In the genomic region with DNA sequence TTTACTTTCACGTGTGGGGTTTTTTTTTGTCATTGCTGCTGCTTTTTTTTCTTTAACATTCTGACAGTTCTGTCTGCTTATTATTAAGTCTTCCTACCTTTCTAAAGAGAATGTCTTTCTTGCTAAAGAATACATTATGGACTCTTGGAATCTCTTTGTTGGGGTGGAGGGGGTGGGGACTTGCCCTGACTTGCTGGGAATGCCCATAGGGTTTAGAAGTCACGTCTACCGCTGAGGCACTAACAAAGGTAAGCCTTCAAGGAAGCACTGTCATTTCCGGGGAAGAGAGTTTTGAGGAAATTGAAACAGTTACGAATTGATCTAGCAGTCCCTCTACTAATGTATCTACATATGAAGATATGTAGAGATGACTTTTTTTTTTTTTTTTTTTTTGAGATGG, we compare ENCODE assay signal across 8 cellular contexts. TPM values are rescaled to one million over a fixed set of nuclear protein-coding genes. Genes with fewer than 3 reads are reported as not detected.
DNase-seq lines count a peak whose midpoint lies in the region; ATAC-seq and TF ChIP-seq lines count a peak whose summit lies in the region.

No MANE protein-coding gene starts in this region.

- peaks cover 0 to 43% (median 31%) of the 10 kb centered on the region in 9 donors for H3K36me3 ChIP-seq in heart left ventricle

- no peak for TF ChIP-seq CTCF in heart left ventricle (IDR thresholded peaks at IDR 0.05)

- no peak for TF ChIP-seq POLR2A in heart left ventricle (IDR thresholded peaks at IDR 0.05)

- no peaks in the 10 kb centered on the region for H3K27me3 ChIP-seq in heart left ventricle

- peaks cover 14 to 76% (median 55%) of the 10 kb centered on the region in 12 donors for H3K4me1 ChIP-seq in heart left ventricle

- peak overlapping the region in 10 of 12 donors; percentile 32 to 69 (median 54) for H3K27ac ChIP-seq in heart left ventricle

- peak overlapping the region in 4 of 12 donors; percentile 4 to 35 (median 14) for H3K4me3 ChIP-seq in heart left ventricle

- no peaks in the 10 kb centered on the region for H3K9me3 ChIP-seq in heart left ventricle

- peak; percentile 64 to 74 for DNase-seq in activated CD4-positive, alpha-beta T cell treated with anti-CD3 and anti-CD28 coated beads, Interleukin-2, amount 50 U/mL, for 48 hours
- DNase-seq in heart left ventricle (no peak), HuH-7 (ENCODE audit: low spot score) (no peak), NCI-H1048 (lab: John Stamatoyannopoulos, UW) (no peak)
- DNase-seq in stimulated activated CD4-positive, alpha-beta T cell treated with anti-CD3 and anti-CD28 coated beads, Interleukin-4, amount 100 ng/mL, for 24 hours, result peak; percentile 78
- no peak for DNase-seq in stimulated activated naive CD4-positive, alpha-beta T cell (lab: John Stamatoyannopoulos, UW)

- WGBS in heart left ventricle, 4 donors, result 30 to 66% (median 41%) methylated on average over 5 of the region's 5 CpGs

- peak; percentile 19 for ATAC-seq in HG02610 (IDR thresholded peaks at IDR 0.05; ENCODE audit: unreplicated experiment)
- peak in 1 of 4 donors; percentile 22 for ATAC-seq in heart left ventricle
- ATAC-seq in GM21737 (IDR thresholded peaks at IDR 0.05; ENCODE audit: unreplicated experiment), result no peak

- intact Hi-C loops in heart left ventricle (cut with DNase I), result loop anchor here in 1 of 10 donors (10.0 kb wide), 1 partner anchor 96 kb away; no protein-coding TSS in a partner anchor

RNA-seq across cellular contexts. Expression of gene CD99, which starts 19.4 kb away (rescaled TPM):
- total RNA-seq in heart left ventricle, result 100 to 1,000 TPM; 216 to 475 (median 264) TPM
- 100 to 1,000 TPM; 302 to 477 TPM for polyA plus RNA-seq in heart left ventricle

RNA-seq across cellular contexts. Expression of gene XG, which starts 41.3 kb away (rescaled TPM):
- under 1 TPM in 6 of 9 donors, not detected in 3; 0.28 to 0.85 (median 0.62) TPM for total RNA-seq in heart left ventricle
- polyA plus RNA-seq in heart left ventricle, result under 1 TPM; 0.06 to 0.11 TPM

Comparison
In these comparisons a context has a peak if more than half of its experiments do, and no peak if none do; other contexts are left out.
1. DNase-seq: peak in activated CD4-positive, alpha-beta T cell treated with anti-CD3 and anti-CD28 coated beads, Interleukin-2, amount 50 U/mL, for 48 hours (2 of 2) and stimulated activated CD4-positive, alpha-beta T cell treated with anti-CD3 and anti-CD28 coated beads, Interleukin-4, amount 100 ng/mL, for 24 hours (single experiment); none in heart left ventricle (0 of 5), HuH-7 (single experiment), NCI-H1048 (single experiment) and stimulated activated naive CD4-positive, alpha-beta T cell (0 of 6).